ENCODE assay signal across 9 cellular contexts in genomic region chr1:227797612-227798011, GRCh38. TPM values are rescaled to one million over a fixed set of nuclear protein-coding genes. Genes with fewer than 3 reads are reported as not detected.
"Had no signal": no experiment of that assay in that cellular context is flagged by ENCODE, and none has a peak within 500 bp of the region (broad histone marks: within the 10 kb centered on the region; RNA-seq: fewer than 3 reads in every experiment).

No MANE protein-coding gene starts in this region.

- H3K27ac ChIP-seq: HL-60 had no signal

- DNase-seq: IMR-90, KBM-7, KG1 had no signal

- ATAC-seq: HepG2 had no signal

- H3K4me3 ChIP-seq: K562 had no signal

RNA-seq across cellular contexts. Expression of gene PRSS38, which starts 17.9 kb away (rescaled TPM):
- total RNA-seq: HepG2, HT-29, HT1080, IMR-90 had no signal
- polyA plus RNA-seq: HepG2, IgD-negative memory B cell, IMR-90 had no signal
